Comparison of ENCODE assay signal across 24 cellular contexts in genomic region chr1:1703796-1704195, GRCh38. TPM values are rescaled to one million over a fixed set of nuclear protein-coding genes. Genes with fewer than 3 reads are reported as not detected.
A peak's percentile ranks its signal among the peaks of the same experiment; 100 is the strongest.
DNase-seq lines count a peak whose midpoint lies in the region; ATAC-seq and TF ChIP-seq lines count a peak whose summit lies in the region.
"Had no signal": no experiment of that assay in that cellular context is flagged by ENCODE, and none has a peak within 500 bp of the region (broad histone marks: within the 10 kb centered on the region; RNA-seq: fewer than 3 reads in every experiment).

No MANE protein-coding gene starts in this region.

- H3K4me1 ChIP-seq in neuronal stem cell (ENCODE audit: control insufficient read depth in 2 of 2, insufficient read depth in 1 of 2, low read depth in 1 of 2, low read length in 2 of 2) = no peaks in the 10 kb centered on the region
- H3K4me1 ChIP-seq in uterus = no peaks in the 10 kb centered on the region
- H3K4me1 ChIP-seq: ascending aorta, right lobe of liver, transverse colon had no signal

- H3K27ac ChIP-seq in neuronal stem cell (replicated peaks; ENCODE audit: low read length) (no peak overlapping the region), uterus (no peak overlapping the region)
- H3K27ac ChIP-seq: ascending aorta, epithelial cell of prostate, neutrophil, right lobe of liver, transverse colon had no signal

- intact Hi-C loops in natural killer cell (cut with micrococcal nuclease) (no loop called here), uterus (cut with DNase I; ENCODE audit: low total_unique reads) (no loop called here)

- TF ChIP-seq POLR2A in uterus (IDR thresholded peaks at IDR 0.05) = no peak

- no peak overlapping the region for H4K91ac ChIP-seq in neuronal stem cell (ENCODE audit: low read depth, low read length, poor library complexity)

- TF ChIP-seq CTCF in natural killer cell (IDR thresholded peaks at IDR 0.05) = no peak
- no peak for TF ChIP-seq CTCF in uterus (IDR thresholded peaks at IDR 0.05)

- DNase-seq in natural killer cell treated with Interleukin-12 subunit alpha and Interleukin-12 subunit beta and Interleukin-15 and Interleukin-18, amount 100 ng/mL, for 72 hours (ENCODE audit: low spot score) = peak; percentile 46
- no peak for DNase-seq in natural killer cell
- peak; percentile 10 for DNase-seq in activated CD4-positive, alpha-beta memory T cell treated with anti-CD3 and anti-CD28 coated beads, Interleukin-2, amount 10 ng/mL, durations not matched to agents 7 days and 5 days
- no peak for DNase-seq in neuronal stem cell (ENCODE audit: low spot score)
- DNase-seq in uterus = peak; percentile 13
- DNase-seq: activated CD4-positive, alpha-beta T cell treated with anti-CD3 and anti-CD28 coated beads for 48 hours; cortex of kidney; DMS79; effector memory CD4-positive, alpha-beta T cell; hippocampal formation; mesendoderm; NCI-H446; right lobe of liver; stimulated activated CD4-positive, alpha-beta T cell treated with anti-CD3 and anti-CD28 coated beads, Interleukin-12 subunit alpha, Interleukin-12 subunit beta, amount 100 ng/mL, for 4 hours; stimulated activated CD4-positive, alpha-beta T cell treated with anti-CD3 and anti-CD28 coated beads, Interleukin-2, amount 100 ng/mL, for 48 hours; T-helper 9 cell; transverse colon had no signal

- H3K36me3 ChIP-seq in neuronal stem cell (replicated peaks in 1 of 2; ENCODE audit: control insufficient read depth in 2 of 2, insufficient read depth in 2 of 2, low read length in 2 of 2) (peaks cover 0 to 5% of the 10 kb centered on the region in 2 donors), uterus (no peaks in the 10 kb centered on the region)

- no peaks in the 10 kb centered on the region for H3K36me3 Mint-ChIP-seq in natural killer cell treated with Interleukin-12 subunit alpha and Interleukin-12 subunit beta and Interleukin-15 and Interleukin-18, amount 100 ng/mL, for 72 hours
- H3K36me3 Mint-ChIP-seq in natural killer cell = no peaks in the 10 kb centered on the region
- H3K36me3 Mint-ChIP-seq in activated CD4-positive, alpha-beta memory T cell treated with anti-CD3 and anti-CD28 coated beads, Interleukin-2, amount 10 ng/mL, durations not matched to agents 7 days and 5 days (ENCODE audit: low read depth) = peaks cover 4% of the 10 kb centered on the region
- H3K36me3 Mint-ChIP-seq: IgD-negative memory B cell had no signal

- H4K8ac ChIP-seq in neuronal stem cell (ENCODE audit: low read depth, low read length) = peak overlapping the region; percentile 17

- no peak overlapping the region for H2AFZ ChIP-seq in neuronal stem cell (ENCODE audit: low read length)

- WGBS in neuronal stem cell (ENCODE audit: extremely low coverage in 2 of 2, insufficient read length in 2 of 2, insufficient replicate concordance in 1 of 2), 2 donors = no CpG with 5 or more reads among the region's 22 CpGs

- POLR2A ChIA-PET in activated CD4-positive, alpha-beta memory T cell treated with anti-CD3 and anti-CD28 coated beads, Interleukin-2, amount 10 ng/mL, durations not matched to agents 7 days and 5 days (lab: Charles Lee) = no interaction called here

- no peaks in the 10 kb centered on the region for H3K4me1 Mint-ChIP-seq in natural killer cell treated with Interleukin-12 subunit alpha and Interleukin-12 subunit beta and Interleukin-15 and Interleukin-18, amount 100 ng/mL, for 72 hours (ENCODE audit: low read depth in 2 of 2)
- H3K4me1 Mint-ChIP-seq in natural killer cell = no peaks in the 10 kb centered on the region
- H3K4me1 Mint-ChIP-seq in activated CD4-positive, alpha-beta memory T cell treated with anti-CD3 and anti-CD28 coated beads, Interleukin-2, amount 10 ng/mL, durations not matched to agents 7 days and 5 days = no peaks in the 10 kb centered on the region
- H3K4me1 Mint-ChIP-seq: IgD-negative memory B cell had no signal

- no peak for ATAC-seq in natural killer cell treated with Interleukin-12 subunit alpha and Interleukin-12 subunit beta and Interleukin-15 and Interleukin-18, amount 100 ng/mL, for 72 hours
- ATAC-seq in natural killer cell (no peak), HG02588 (IDR thresholded peaks at IDR 0.05; ENCODE audit: unreplicated experiment) (no peak), HG02623 (IDR thresholded peaks at IDR 0.05; ENCODE audit: unreplicated experiment) (no peak)
- ATAC-seq: right lobe of liver had no signal

- no peak overlapping the region for H3K9ac ChIP-seq in neuronal stem cell (ENCODE audit: low read depth, low read length, poor library complexity)

- H3K9me3 ChIP-seq in neuronal stem cell (replicated peaks in 1 of 2; ENCODE audit: control insufficient read depth in 2 of 2, insufficient read depth in 1 of 2, low read depth in 1 of 2, low read length in 2 of 2) = no peaks in the 10 kb centered on the region
- no peaks in the 10 kb centered on the region for H3K9me3 ChIP-seq in uterus
- H3K9me3 ChIP-seq: ascending aorta, neutrophil, right lobe of liver, transverse colon had no signal

- no peak overlapping the region for H3K27ac Mint-ChIP-seq in natural killer cell treated with Interleukin-12 subunit alpha and Interleukin-12 subunit beta and Interleukin-15 and Interleukin-18, amount 100 ng/mL, for 72 hours
- H3K27ac Mint-ChIP-seq in natural killer cell = no peak overlapping the region
- H3K27ac Mint-ChIP-seq in activated CD4-positive, alpha-beta memory T cell treated with anti-CD3 and anti-CD28 coated beads, Interleukin-2, amount 10 ng/mL, durations not matched to agents 7 days and 5 days = no peak overlapping the region
- H3K27ac Mint-ChIP-seq: activated T-helper 2 cell treated with anti-CD3 and anti-CD28 coated beads, Interferon-gamma antibody, Interleukin-2, Interleukin-4, amounts not matched to agents 10 μg/mL and 5 μg/mL and 100 μg/mL, durations not matched to agents 14 hours and 24 hours and 36 hours had no signal

- H3K79me1 ChIP-seq in neuronal stem cell (ENCODE audit: low read depth, low read length) = no peaks in the 10 kb centered on the region

- CTCF ChIA-PET in activated CD4-positive, alpha-beta memory T cell treated with anti-CD3 and anti-CD28 coated beads, Interleukin-2, amount 10 ng/mL, durations not matched to agents 7 days and 5 days (lab: Charles Lee) = no interaction called here

- H2BK12ac ChIP-seq in neuronal stem cell (ENCODE audit: low read length) = no peak overlapping the region

- no peak overlapping the region for H3K14ac ChIP-seq in neuronal stem cell (ENCODE audit: low read length)

- no peak overlapping the region for H3K23ac ChIP-seq in neuronal stem cell (ENCODE audit: low read depth, low read length, poor library complexity)

- no peak overlapping the region for H3K4ac ChIP-seq in neuronal stem cell (ENCODE audit: low read length)

- no peak overlapping the region for H2BK15ac ChIP-seq in neuronal stem cell (ENCODE audit: low read length)

- H3K18ac ChIP-seq in neuronal stem cell (ENCODE audit: low read length) = no peak overlapping the region

- H3K9me3 Mint-ChIP-seq in natural killer cell treated with Interleukin-12 subunit alpha and Interleukin-12 subunit beta and Interleukin-15 and Interleukin-18, amount 100 ng/mL, for 72 hours = no peaks in the 10 kb centered on the region
- H3K9me3 Mint-ChIP-seq in natural killer cell = no peaks in the 10 kb centered on the region
- no peaks in the 10 kb centered on the region for H3K9me3 Mint-ChIP-seq in activated CD4-positive, alpha-beta memory T cell treated with anti-CD3 and anti-CD28 coated beads, Interleukin-2, amount 10 ng/mL, durations not matched to agents 7 days and 5 days
- H3K9me3 Mint-ChIP-seq: activated T-helper 2 cell treated with anti-CD3 and anti-CD28 coated beads, Interferon-gamma antibody, Interleukin-2, Interleukin-4, amounts not matched to agents 10 μg/mL and 5 μg/mL and 100 μg/mL, durations not matched to agents 14 hours and 24 hours and 36 hours; IgD-negative memory B cell had no signal

- no peak overlapping the region for H3K4me3 ChIP-seq in neuronal stem cell (ENCODE audit: low read length in 2 of 2)
- no peak overlapping the region for H3K4me3 ChIP-seq in uterus
- H3K4me3 ChIP-seq: ascending aorta, right lobe of liver, transverse colon had no signal

- H3K4me3 Mint-ChIP-seq in natural killer cell treated with Interleukin-12 subunit alpha and Interleukin-12 subunit beta and Interleukin-15 and Interleukin-18, amount 100 ng/mL, for 72 hours = no peak overlapping the region
- no peak overlapping the region for H3K4me3 Mint-ChIP-seq in natural killer cell
- H3K4me3 Mint-ChIP-seq in activated CD4-positive, alpha-beta memory T cell treated with anti-CD3 and anti-CD28 coated beads, Interleukin-2, amount 10 ng/mL, durations not matched to agents 7 days and 5 days = no peak overlapping the region
- H3K4me3 Mint-ChIP-seq: IgD-negative memory B cell had no signal

- H2BK5ac ChIP-seq in neuronal stem cell (ENCODE audit: low read length) = no peak overlapping the region

- H3K4me2 ChIP-seq in neuronal stem cell (ENCODE audit: insufficient read depth, low read length, poor library complexity, severe bottlenecking) = no peak overlapping the region

- no peak overlapping the region for H2BK120ac ChIP-seq in neuronal stem cell (ENCODE audit: low read depth, low read length)

- H3K27me3 Mint-ChIP-seq in natural killer cell treated with Interleukin-12 subunit alpha and Interleukin-12 subunit beta and Interleukin-15 and Interleukin-18, amount 100 ng/mL, for 72 hours = no peaks in the 10 kb centered on the region
- no peaks in the 10 kb centered on the region for H3K27me3 Mint-ChIP-seq in natural killer cell (ENCODE audit: low read depth in 2 of 2)
- peaks cover 2% of the 10 kb centered on the region for H3K27me3 Mint-ChIP-seq in activated CD4-positive, alpha-beta memory T cell treated with anti-CD3 and anti-CD28 coated beads, Interleukin-2, amount 10 ng/mL, durations not matched to agents 7 days and 5 days

- H3K27me3 ChIP-seq in neuronal stem cell (ENCODE audit: control insufficient read depth in 3 of 3, insufficient read depth in 3 of 3, low read depth in 1 of 3, low read length in 3 of 3) (no peaks in the 10 kb centered on the region), uterus (no peaks in the 10 kb centered on the region)
- H3K27me3 ChIP-seq: ascending aorta, right lobe of liver, transverse colon had no signal

- H2AK5ac ChIP-seq in neuronal stem cell (ENCODE audit: low read depth, low read length) = no peak overlapping the region

RNA-seq across cellular contexts. Expression of gene SLC35E2B, which starts 11.2 kb away (rescaled TPM):
- total RNA-seq in natural killer cell treated with Interleukin-12 subunit alpha and Interleukin-12 subunit beta and Interleukin-15 and Interleukin-18, amount 100 ng/mL, for 72 hours = 10 to 100 TPM; 32.8 to 34.6 TPM
- total RNA-seq in natural killer cell (10 to 100 TPM; 57.6 to 79.9 (median 61.8) TPM), uterus (10 to 100 TPM; 19.1 to 59.2 (median 52.5) TPM)
- 10 to 100 TPM; 54.5 to 55.7 TPM for total RNA-seq in activated CD4-positive, alpha-beta memory T cell treated with anti-CD3 and anti-CD28 coated beads, Interleukin-2, amount 10 ng/mL, durations not matched to agents 7 days and 5 days
- polyA plus RNA-seq in neuronal stem cell (2013, experiment 1 of 2) = 35.7 TPM
- polyA plus RNA-seq in neuronal stem cell (2013, experiment 2 of 2) = 36.2 TPM

RNA-seq across cellular contexts. Expression of gene CDK11A, which starts 20.4 kb away (rescaled TPM):
- 100 to 1,000 TPM in 1 of 2 donors, 10 to 100 TPM in 1; 75.9 to 129 TPM for total RNA-seq in natural killer cell treated with Interleukin-12 subunit alpha and Interleukin-12 subunit beta and Interleukin-15 and Interleukin-18, amount 100 ng/mL, for 72 hours
- 100 to 1,000 TPM; 191 to 242 (median 216) TPM for total RNA-seq in natural killer cell
- 10 to 100 TPM; 67.2 to 68.1 TPM for total RNA-seq in activated CD4-positive, alpha-beta memory T cell treated with anti-CD3 and anti-CD28 coated beads, Interleukin-2, amount 10 ng/mL, durations not matched to agents 7 days and 5 days
- 23.9 TPM for polyA plus RNA-seq in neuronal stem cell (2013, experiment 1 of 2)
- polyA plus RNA-seq in neuronal stem cell (2013, experiment 2 of 2) = 23.6 TPM
- 10 to 100 TPM in 2 of 4 donors, 1 to 10 TPM in 2; 1.8 to 60.0 (median 7.5) TPM for total RNA-seq in uterus

RNA-seq across cellular contexts. Expression of gene CDK11B, which starts 45.0 kb away (rescaled TPM):
- total RNA-seq in natural killer cell treated with Interleukin-12 subunit alpha and Interleukin-12 subunit beta and Interleukin-15 and Interleukin-18, amount 100 ng/mL, for 72 hours = 10 to 100 TPM; 37.2 to 51.7 TPM
- 10 to 100 TPM; 49.6 to 65.9 (median 50.2) TPM for total RNA-seq in natural killer cell
- 10 to 100 TPM; 32.5 to 32.7 TPM for total RNA-seq in activated CD4-positive, alpha-beta memory T cell treated with anti-CD3 and anti-CD28 coated beads, Interleukin-2, amount 10 ng/mL, durations not matched to agents 7 days and 5 days
- polyA plus RNA-seq in neuronal stem cell (2013, experiment 1 of 2) = 40.1 TPM
- 41.3 TPM for polyA plus RNA-seq in neuronal stem cell (2013, experiment 2 of 2)
- 10 to 100 TPM in 2 of 4 donors, 1 to 10 TPM in 2; 6.8 to 28.5 (median 11.8) TPM for total RNA-seq in uterus

Comparison
In these comparisons a context has a peak if more than half of its experiments do, and no peak if none do; other contexts are left out.
1. DNase-seq: peak in natural killer cell treated with Interleukin-12 subunit alpha and Interleukin-12 subunit beta and Interleukin-15 and Interleukin-18, amount 100 ng/mL, for 72 hours (single experiment), activated CD4-positive, alpha-beta memory T cell treated with anti-CD3 and anti-CD28 coated beads, Interleukin-2, amount 10 ng/mL, durations not matched to agents 7 days and 5 days (single experiment) and uterus (2 of 2); none in natural killer cell (single experiment) and neuronal stem cell (single experiment).